3 cellular contexts compared by ENCODE assay signal in the genomic region with DNA sequence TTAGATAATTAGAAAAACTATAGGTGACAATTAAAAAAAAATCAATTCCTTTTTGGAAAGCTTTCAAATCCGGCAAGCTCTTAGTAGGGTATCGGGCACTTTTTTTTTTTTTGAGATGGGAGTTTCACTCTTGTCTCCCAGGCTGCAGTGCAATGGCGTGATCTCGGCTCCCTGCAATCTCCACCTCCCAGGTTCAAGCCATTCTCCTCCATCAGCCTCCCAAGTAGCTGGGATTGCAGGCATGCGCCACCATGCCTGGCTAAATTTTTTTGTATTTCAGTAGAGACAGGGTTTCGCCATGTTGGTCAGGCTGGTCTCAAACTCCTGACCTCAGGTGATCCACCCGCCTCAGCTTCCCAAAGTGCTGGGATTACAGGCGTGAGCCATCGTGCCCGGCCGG. TPM values are rescaled to one million over a fixed set of nuclear protein-coding genes. Genes with fewer than 3 reads are reported as not detected.
"Had no signal": no experiment of that assay in that cellular context is flagged by ENCODE, and none has a peak within 500 bp of the region (broad histone marks: within the 10 kb centered on the region; RNA-seq: fewer than 3 reads in every experiment).

No MANE protein-coding gene starts in this region.

RNA-seq across cellular contexts. Expression of gene ISM2, which starts 46.6 kb away (rescaled TPM):
- total RNA-seq: Peyer's patch, Right ventricle myocardium superior, SJSA1 had no signal
